In the genomic region with DNA sequence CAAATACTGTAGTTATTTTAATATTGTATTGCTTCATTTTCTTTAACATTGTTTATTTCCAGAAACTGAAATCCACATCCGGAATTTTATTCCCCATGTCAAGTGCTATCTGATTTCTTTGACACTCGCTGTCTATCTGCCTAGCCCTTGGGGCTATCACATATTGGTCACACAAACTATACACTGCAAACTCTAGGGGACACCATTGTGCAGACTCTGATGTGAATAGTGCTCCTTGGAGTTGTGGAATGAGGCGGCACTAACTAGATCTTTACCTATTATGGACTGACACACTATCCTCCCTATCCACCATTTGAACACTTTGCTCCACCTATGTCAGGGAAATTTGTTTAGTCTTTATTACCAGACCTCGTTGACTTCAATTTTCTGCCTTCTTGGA, we compare ENCODE assay signal across 29 cellular contexts.
DNase-seq lines count a peak whose midpoint lies in the region; ATAC-seq and TF ChIP-seq lines count a peak whose summit lies in the region.
"Had no signal": no experiment of that assay in that cellular context is flagged by ENCODE, and none has a peak within 500 bp of the region (broad histone marks: within the 10 kb centered on the region; RNA-seq: fewer than 3 reads in every experiment).

No MANE protein-coding gene starts in this region.

- ATAC-seq in WTC11 = peak; percentile 69
- ATAC-seq: activated CD8-positive, alpha-beta memory T cell treated with anti-CD3 and anti-CD28 coated beads, Interleukin-2, amount 10 ng/mL, durations not matched to agents 7 days and 5 days; left lobe of liver had no signal

- H2AK5ac ChIP-seq in mesendoderm (ENCODE audit: low read length) = no peak overlapping the region

- H3K9me3 Mint-ChIP-seq in WTC11 (no peaks in the 10 kb centered on the region), type B pancreatic cell (no peaks in the 10 kb centered on the region)
- H3K9me3 Mint-ChIP-seq: activated T-helper 1 cell treated with anti-CD3 and anti-CD28 coated beads, Interleukin-12 subunit alpha, Interleukin-12 subunit beta, Interleukin-2, Interleukin-4 antibody, amounts not matched to agents 30 ng/mL and 10 ng/mL and 1 ng/mL, durations not matched to agents 14 hours and 24 hours and 36 hours; central memory CD8-positive, alpha-beta T cell had no signal

- no peak overlapping the region for H3K9ac ChIP-seq in mesendoderm (ENCODE audit: low read length)
- H3K9ac ChIP-seq: BLaER1 had no signal

- no peak overlapping the region for H4K5ac ChIP-seq in mesendoderm (ENCODE audit: low read length)

- H3K4me3 Mint-ChIP-seq in WTC11 = no peak overlapping the region
- H3K4me3 Mint-ChIP-seq in type B pancreatic cell = no peak overlapping the region
- H3K4me3 Mint-ChIP-seq: activated CD8-positive, alpha-beta memory T cell treated with anti-CD3 and anti-CD28 coated beads, Interleukin-2, amount 10 ng/mL, durations not matched to agents 7 days and 5 days; activated T-helper 1 cell treated with anti-CD3 and anti-CD28 coated beads, Interleukin-12 subunit alpha, Interleukin-12 subunit beta, Interleukin-2, Interleukin-4 antibody, amounts not matched to agents 30 ng/mL and 10 ng/mL and 1 ng/mL, durations not matched to agents 14 hours and 24 hours and 36 hours; central memory CD8-positive, alpha-beta T cell; naive B cell had no signal

- H3K9me3 ChIP-seq in ascending aorta = no peaks in the 10 kb centered on the region
- H3K9me3 ChIP-seq: BLaER1, stomach, transverse colon had no signal

- WGBS in mesendoderm (ENCODE audit: extremely low coverage, insufficient coverage, low lambda C conversion rate) = no CpG with 5 or more reads among the region's 4 CpGs

- no peak overlapping the region for H2BK15ac ChIP-seq in mesendoderm (replicated peaks; ENCODE audit: low read depth)

- H3K4me1 Mint-ChIP-seq in WTC11 = peaks cover 27% of the 10 kb centered on the region
- no peaks in the 10 kb centered on the region for H3K4me1 Mint-ChIP-seq in type B pancreatic cell (ENCODE audit: unreplicated experiment)
- H3K4me1 Mint-ChIP-seq: activated CD8-positive, alpha-beta memory T cell treated with anti-CD3 and anti-CD28 coated beads, Interleukin-2, amount 10 ng/mL, durations not matched to agents 7 days and 5 days; central memory CD8-positive, alpha-beta T cell; naive B cell had no signal

- H2BK5ac ChIP-seq in mesendoderm (ENCODE audit: low read length) = no peak overlapping the region

- POLR2A ChIA-PET in WTC11 (lab: Charles Lee) = no interaction called here

- no peaks in the 10 kb centered on the region for H3K4me1 ChIP-seq in mesendoderm (ENCODE audit: control insufficient read depth, low read depth, low read length)
- no peaks in the 10 kb centered on the region for H3K4me1 ChIP-seq in ascending aorta
- H3K4me1 ChIP-seq: BLaER1, stomach, transverse colon had no signal

- intact Hi-C loops in ascending aorta (cut with DNase I) = no loop called here

- no peaks in the 10 kb centered on the region for H3K36me3 ChIP-seq in mesendoderm (ENCODE audit: control insufficient read depth, insufficient read depth, low read length)
- no peaks in the 10 kb centered on the region for H3K36me3 ChIP-seq in ascending aorta
- H3K36me3 ChIP-seq: BLaER1, stomach, transverse colon, WERI-Rb-1 had no signal

- no peak overlapping the region for H3K4me2 ChIP-seq in mesendoderm (ENCODE audit: low read length)
- H3K4me2 ChIP-seq: BLaER1 had no signal

- H3K4me3 ChIP-seq in mesendoderm (ENCODE audit: low read length) = no peak overlapping the region
- no peak overlapping the region for H3K4me3 ChIP-seq in ascending aorta
- H3K4me3 ChIP-seq: BLaER1, dorsolateral prefrontal cortex, stomach, transverse colon had no signal

- H3K27ac ChIP-seq in mesendoderm (ENCODE audit: low read depth, low read length) (no peak overlapping the region), ascending aorta (no peak overlapping the region)
- H3K27ac ChIP-seq: BLaER1, dorsolateral prefrontal cortex, epithelial cell of prostate, stomach, transverse colon, WERI-Rb-1 had no signal

- no peak overlapping the region for H2BK120ac ChIP-seq in mesendoderm (ENCODE audit: low read depth, low read length)

- H3K79me2 ChIP-seq in mesendoderm (ENCODE audit: control insufficient read depth, insufficient read depth, low read length) = no peaks in the 10 kb centered on the region

- H3K27me3 Mint-ChIP-seq in WTC11 (ENCODE audit: low read depth) (peaks cover 38% of the 10 kb centered on the region), type B pancreatic cell (no peaks in the 10 kb centered on the region)
- H3K27me3 Mint-ChIP-seq: activated CD8-positive, alpha-beta memory T cell treated with anti-CD3 and anti-CD28 coated beads, Interleukin-2, amount 10 ng/mL, durations not matched to agents 7 days and 5 days; central memory CD8-positive, alpha-beta T cell; naive B cell had no signal

- CTCF ChIA-PET in WTC11 (lab: Charles Lee) = no interaction called here

- no peaks in the 10 kb centered on the region for H3K27me3 ChIP-seq in mesendoderm (ENCODE audit: insufficient read depth, low read length, poor library complexity)
- no peaks in the 10 kb centered on the region for H3K27me3 ChIP-seq in ascending aorta
- H3K27me3 ChIP-seq: BLaER1, stomach, transverse colon had no signal

- no peaks in the 10 kb centered on the region for H3K36me3 Mint-ChIP-seq in WTC11
- no peaks in the 10 kb centered on the region for H3K36me3 Mint-ChIP-seq in type B pancreatic cell
- H3K36me3 Mint-ChIP-seq: activated CD8-positive, alpha-beta memory T cell treated with anti-CD3 and anti-CD28 coated beads, Interleukin-2, amount 10 ng/mL, durations not matched to agents 7 days and 5 days; naive B cell had no signal

- no peak overlapping the region for H3K56ac ChIP-seq in mesendoderm (ENCODE audit: low read length)

- no peak overlapping the region for H3K18ac ChIP-seq in mesendoderm (ENCODE audit: low read length)

- H3K27ac Mint-ChIP-seq in WTC11 (no peak overlapping the region), type B pancreatic cell (no peak overlapping the region)
- H3K27ac Mint-ChIP-seq: activated CD8-positive, alpha-beta memory T cell treated with anti-CD3 and anti-CD28 coated beads, Interleukin-2, amount 10 ng/mL, durations not matched to agents 7 days and 5 days; activated T-helper 1 cell treated with anti-CD3 and anti-CD28 coated beads, Interleukin-12 subunit alpha, Interleukin-12 subunit beta, Interleukin-2, Interleukin-4 antibody, amounts not matched to agents 30 ng/mL and 10 ng/mL and 1 ng/mL, durations not matched to agents 14 hours and 24 hours and 36 hours; naive B cell had no signal

- DNase-seq in NCI-H524 (lab: John Stamatoyannopoulos, UW) (peak; percentile 5 to 42), NCI-H524 treated with DMSO at 0.1 percent for 48 hours (lab: John Stamatoyannopoulos, UW) (no peak), HT-29 (ENCODE audit: low spot score) (peak; percentile 12), WTC11 (ENCODE audit: low spot score) (no peak), mesendoderm (peak; percentile 21), activated T-cell treated with anti-CD3 and anti-CD28 coated beads for 4 hours (no peak), ascending aorta (ENCODE audit: low spot score in 2 of 2) (no peak), type B pancreatic cell (ENCODE audit: extremely low spot score, unreplicated experiment) (no peak)
- DNase-seq: activated CD4-positive, alpha-beta T cell treated with anti-CD3 and anti-CD28 coated beads, Interleukin-2, amount 50 U/mL, for 1 hour; activated CD8-positive, alpha-beta memory T cell treated with anti-CD3 and anti-CD28 coated beads, Interleukin-2, amount 10 ng/mL, durations not matched to agents 7 days and 5 days; activated naive CD4-positive, alpha-beta T cell treated with anti-CD3 and anti-CD28 coated beads, Interleukin-2, amount 50 U/mL, for 16 hours; anterior cingulate cortex; dorsolateral prefrontal cortex; foreskin melanocyte; Kasumi-1; naive B cell; NCI-H2029; NCI-H446; occipital lobe; RPMI8226; stimulated activated CD8-positive, alpha-beta memory T cell treated with anti-CD3 and anti-CD28 coated beads, Interleukin-4, amount 100 ng/mL, for 48 hours; stomach; transverse colon; WERI-Rb-1 had no signal

- H3K4ac ChIP-seq in mesendoderm (ENCODE audit: low read depth, low read length) = no peak overlapping the region

- no peak overlapping the region for H4K8ac ChIP-seq in mesendoderm (ENCODE audit: low read depth, low read length)

- H3K23ac ChIP-seq in mesendoderm (ENCODE audit: low read length) = no peak overlapping the region

- H3K79me1 ChIP-seq in mesendoderm (ENCODE audit: low read length) = no peaks in the 10 kb centered on the region

- TF ChIP-seq CTCF in WTC11 (IDR thresholded peaks at IDR 0.05) (no peak), ascending aorta (IDR thresholded peaks at IDR 0.05) (no peak), type B pancreatic cell (conservative IDR thresholded peaks at IDR 0.05) (no peak)

TF ChIP-seq in WTC11, 78 proteins besides CTCF, POLR2A, EP300 and RAD21:
- TF ChIP-seq ERG (CRISPR knock-in tag; IDR thresholded peaks at IDR 0.05) = no peak

Comparison
In these comparisons a context has a peak if more than half of its experiments do, and no peak if none do; other contexts are left out.
1. DNase-seq: peak in NCI-H524 (2 of 2), HT-29 (single experiment) and mesendoderm (single experiment); none in NCI-H524 treated with DMSO at 0.1 percent for 48 hours (single experiment), WTC11 (single experiment), activated T-cell treated with anti-CD3 and anti-CD28 coated beads for 4 hours (single experiment), ascending aorta (0 of 2) and type B pancreatic cell (single experiment).